ENCODE assay signal across 21 cellular contexts in genomic region chr14:87044807-87045206, GRCh38.
"Had no signal": no experiment of that assay in that cellular context is flagged by ENCODE, and none has a peak within 500 bp of the region (broad histone marks: within the 10 kb centered on the region; RNA-seq: fewer than 3 reads in every experiment).

No MANE protein-coding gene starts in this region.

- H3K27ac ChIP-seq: Peyer's patch, RWPE1, SJSA1 had no signal

- H3K27me3 ChIP-seq: Peyer's patch, SJSA1 had no signal

- DNase-seq: activated CD4-positive, alpha-beta T cell treated with anti-CD3 and anti-CD28 coated beads for 4 hours; activated CD8-positive, alpha-beta memory T cell treated with anti-CD3 and anti-CD28 coated beads, Interleukin-2, amount 50 U/mL, for 4 hours; activated CD8-positive, alpha-beta T cell treated with anti-CD3 and anti-CD28 coated beads for 36 hours; activated gamma-delta T cell treated with Interleukin-2 at 50 U/mL for 16 hours; activated naive CD4-positive, alpha-beta T cell treated with anti-CD3 and anti-CD28 coated beads, Interleukin-2, amount 10 ng/mL, durations not matched to agents 7 days and 5 days; activated naive CD8-positive, alpha-beta T cell treated with anti-CD3 and anti-CD28 coated beads for 36 hours; activated T-cell treated with anti-CD3 and anti-CD28 coated beads, Interleukin-2, amount 50 U/mL, for 72 hours; KBM-7; NCI-H1048; NCI-H1417; NCI-H2029; NCI-H2107; NCI-H2171 treated with DMSO at 0.1 percent for 48 hours; NCI-H226; NCI-H526 treated with DMSO at 0.1 percent for 48 hours; NK-92 treated with Interleukin-12 subunit alpha and Interleukin-12 subunit beta, amount 100 ng/mL, for 24 hours; Peyer's patch; Right ventricle myocardium superior; SW 1271 had no signal

- H3K36me3 ChIP-seq: Peyer's patch, SJSA1 had no signal

- H3K9me3 ChIP-seq: Peyer's patch, SJSA1 had no signal

- H3K4me1 ChIP-seq: Peyer's patch, SJSA1 had no signal

- H3K4me3 ChIP-seq: Peyer's patch, SJSA1 had no signal
